Comparison of ENCODE assay signal across 20 cellular contexts in the genomic region with DNA sequence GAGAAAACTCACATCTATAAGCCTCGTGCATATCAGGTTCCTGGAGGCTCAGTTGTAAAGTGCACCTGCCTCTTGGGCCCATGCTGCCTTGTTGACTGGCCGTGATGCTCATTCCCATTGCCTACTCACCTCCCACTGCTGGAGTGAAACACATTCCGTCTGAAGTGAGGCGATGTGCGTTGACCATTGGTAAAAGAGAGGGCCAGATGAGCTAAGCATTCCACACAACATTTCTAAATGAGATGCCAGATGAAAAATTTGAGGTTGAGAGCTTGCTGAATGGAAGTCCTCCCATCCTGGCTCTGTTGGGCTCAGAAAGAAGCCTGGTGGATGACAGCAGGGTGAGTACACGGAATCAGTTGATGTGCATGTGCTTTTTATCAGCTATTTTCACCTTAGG. TPM values are rescaled to one million over a fixed set of nuclear protein-coding genes. Genes with fewer than 3 reads are reported as not detected.
"Had no signal": no experiment of that assay in that cellular context is flagged by ENCODE, and none has a peak within 500 bp of the region (broad histone marks: within the 10 kb centered on the region; RNA-seq: fewer than 3 reads in every experiment).

No MANE protein-coding gene starts in this region.

- H3K36me3 ChIP-seq: esophagus squamous epithelium, neutrophil, right atrium auricular region, sigmoid colon had no signal

- H3K4me2 ChIP-seq: hepatocyte had no signal

- H3K27me3 ChIP-seq: esophagus squamous epithelium, hepatocyte, right atrium auricular region, sigmoid colon had no signal

- DNase-seq: esophagus squamous epithelium; foreskin melanocyte; head of caudate nucleus; kidney glomerular epithelial cell; mesendoderm; naive B cell; nephron progenitor cell; sigmoid colon; stimulated activated CD4-positive, alpha-beta T cell treated with anti-CD3 and anti-CD28 coated beads, Interleukin-2, amount 100 ng/mL, for 24 hours; stimulated activated CD4-positive, alpha-beta T cell treated with anti-CD3 and anti-CD28 coated beads, Interleukin-4, amount 100 ng/mL, for 4 hours; stimulated activated naive B cell treated with anti-CD40 and anti-IgM and Interleukin-4, amounts not matched to agents 10 μg/mL and 1 μg/mL and 100 μg/mL, for 72 hours; substantia nigra; trophoblast cell had no signal

- H3K79me2 ChIP-seq: hepatocyte had no signal

- H2AFZ ChIP-seq: hepatocyte had no signal

- H3K9me3 ChIP-seq: esophagus squamous epithelium, neutrophil, right atrium auricular region, sigmoid colon had no signal

- H3K27ac ChIP-seq: esophagus squamous epithelium, hepatocyte, neutrophil, right atrium auricular region, sigmoid colon, skin epidermis had no signal

- ATAC-seq: stimulated activated naive B cell treated with anti-CD40 and anti-IgM and Interleukin-4, amounts not matched to agents 10 μg/mL and 1 μg/mL and 100 μg/mL, for 72 hours had no signal

- H3K4me3 ChIP-seq: esophagus squamous epithelium, hepatocyte, right atrium auricular region, sigmoid colon, skin epidermis had no signal

RNA-seq across cellular contexts. Expression of a gene that starts 11.5 kb away (rescaled TPM):
- total RNA-seq: epithelial cell of proximal tubule, lung microvascular endothelial cell, pulmonary artery endothelial cell had no signal
